In the genomic region with DNA sequence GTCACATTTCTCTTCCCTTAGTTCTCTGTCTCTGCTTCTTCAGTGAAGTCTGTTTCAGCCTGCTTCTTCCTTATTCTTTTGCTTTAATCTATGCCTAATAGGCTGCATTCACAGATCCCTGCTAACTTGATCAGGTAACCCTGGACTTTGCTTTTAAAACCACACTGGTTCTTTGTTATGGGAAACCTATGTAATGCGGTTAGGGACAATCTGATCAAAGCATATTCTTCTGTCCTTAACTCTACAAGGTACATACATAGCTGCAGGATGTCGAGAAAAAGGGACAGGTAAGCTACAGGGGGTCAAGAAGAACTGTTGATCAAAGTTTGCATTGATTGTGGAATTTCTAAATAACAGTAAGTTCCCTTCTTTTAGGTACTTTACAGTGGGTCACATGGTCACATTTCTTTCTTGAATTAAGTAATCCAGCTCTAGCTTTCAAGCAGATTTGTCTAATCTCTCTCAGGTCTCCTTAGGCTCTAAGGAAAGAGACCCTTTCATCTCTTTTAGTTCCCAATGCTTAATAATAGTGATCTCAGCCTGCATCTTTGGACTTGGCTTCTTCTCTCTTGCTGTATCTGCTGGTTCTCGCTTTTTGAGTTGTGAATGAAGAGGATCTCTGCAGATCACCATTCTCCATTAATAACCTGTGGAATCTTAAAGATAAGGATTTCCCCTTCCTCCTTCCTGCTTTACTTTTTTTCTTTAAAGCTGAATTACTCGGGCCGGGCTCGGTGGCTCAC, we compare ENCODE assay signal across 2 cellular contexts.
A peak's percentile ranks its signal among the peaks of the same experiment; 100 is the strongest.
TF ChIP-seq lines count a peak whose summit lies in the region.

No MANE protein-coding gene starts in this region.

TF ChIP-seq in IMR-90, 13 proteins besides CTCF, POLR2A, EP300 and RAD21:
- TF ChIP-seq RCOR1 (IDR thresholded peaks at IDR 0.05; ENCODE audit: insufficient replicate concordance, low read length) = no peak
- no peak for TF ChIP-seq BHLHE40 (IDR thresholded peaks at IDR 0.05; ENCODE audit: low read depth, low read length)
- TF ChIP-seq MXI1 (IDR thresholded peaks at IDR 0.05; ENCODE audit: borderline replicate concordance, low read depth, low read length) = no peak
- TF ChIP-seq, protein P1, sequence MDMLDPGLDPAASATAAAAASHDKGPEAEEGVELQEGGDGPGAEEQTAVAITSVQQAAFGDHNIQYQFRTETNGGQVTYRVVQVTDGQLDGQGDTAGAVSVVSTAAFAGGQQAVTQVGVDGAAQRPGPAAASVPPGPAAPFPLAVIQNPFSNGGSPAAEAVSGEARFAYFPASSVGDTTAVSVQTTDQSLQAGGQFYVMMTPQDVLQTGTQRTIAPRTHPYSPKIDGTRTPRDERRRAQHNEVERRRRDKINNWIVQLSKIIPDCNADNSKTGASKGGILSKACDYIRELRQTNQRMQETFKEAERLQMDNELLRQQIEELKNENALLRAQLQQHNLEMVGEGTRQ (IDR thresholded peaks at IDR 0.05; ENCODE audit: low read depth, low read length) = peak; percentile 45

TF ChIP-seq in K562, 482 proteins besides CTCF, POLR2A, EP300 and RAD21:
- TF ChIP-seq, protein P2, sequence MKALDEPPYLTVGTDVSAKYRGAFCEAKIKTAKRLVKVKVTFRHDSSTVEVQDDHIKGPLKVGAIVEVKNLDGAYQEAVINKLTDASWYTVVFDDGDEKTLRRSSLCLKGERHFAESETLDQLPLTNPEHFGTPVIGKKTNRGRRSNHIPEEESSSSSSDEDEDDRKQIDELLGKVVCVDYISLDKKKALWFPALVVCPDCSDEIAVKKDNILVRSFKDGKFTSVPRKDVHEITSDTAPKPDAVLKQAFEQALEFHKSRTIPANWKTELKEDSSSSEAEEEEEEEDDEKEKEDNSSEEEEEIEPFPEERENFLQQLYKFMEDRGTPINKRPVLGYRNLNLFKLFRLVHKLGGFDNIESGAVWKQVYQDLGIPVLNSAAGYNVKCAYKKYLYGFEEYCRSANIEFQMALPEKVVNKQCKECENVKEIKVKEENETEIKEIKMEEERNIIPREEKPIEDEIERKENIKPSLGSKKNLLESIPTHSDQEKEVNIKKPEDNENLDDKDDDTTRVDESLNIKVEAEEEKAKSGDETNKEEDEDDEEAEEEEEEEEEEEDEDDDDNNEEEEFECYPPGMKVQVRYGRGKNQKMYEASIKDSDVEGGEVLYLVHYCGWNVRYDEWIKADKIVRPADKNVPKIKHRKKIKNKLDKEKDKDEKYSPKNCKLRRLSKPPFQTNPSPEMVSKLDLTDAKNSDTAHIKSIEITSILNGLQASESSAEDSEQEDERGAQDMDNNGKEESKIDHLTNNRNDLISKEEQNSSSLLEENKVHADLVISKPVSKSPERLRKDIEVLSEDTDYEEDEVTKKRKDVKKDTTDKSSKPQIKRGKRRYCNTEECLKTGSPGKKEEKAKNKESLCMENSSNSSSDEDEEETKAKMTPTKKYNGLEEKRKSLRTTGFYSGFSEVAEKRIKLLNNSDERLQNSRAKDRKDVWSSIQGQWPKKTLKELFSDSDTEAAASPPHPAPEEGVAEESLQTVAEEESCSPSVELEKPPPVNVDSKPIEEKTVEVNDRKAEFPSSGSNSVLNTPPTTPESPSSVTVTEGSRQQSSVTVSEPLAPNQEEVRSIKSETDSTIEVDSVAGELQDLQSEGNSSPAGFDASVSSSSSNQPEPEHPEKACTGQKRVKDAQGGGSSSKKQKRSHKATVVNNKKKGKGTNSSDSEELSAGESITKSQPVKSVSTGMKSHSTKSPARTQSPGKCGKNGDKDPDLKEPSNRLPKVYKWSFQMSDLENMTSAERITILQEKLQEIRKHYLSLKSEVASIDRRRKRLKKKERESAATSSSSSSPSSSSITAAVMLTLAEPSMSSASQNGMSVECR (CRISPR knock-in tag; IDR thresholded peaks at IDR 0.05) = no peak
- TF ChIP-seq YBX1 (IDR thresholded peaks at IDR 0.05) = no peak
- TF ChIP-seq RBFOX2 (IDR thresholded peaks at IDR 0.05; ENCODE audit: low read depth, low read length) = 0 out of 2 replicates have a peak, but pooled peaks have one; percentile 14
- no peak for TF ChIP-seq PTTG1 (tag; IDR thresholded peaks at IDR 0.05; ENCODE audit: low read depth)
- TF ChIP-seq SIN3B (IDR thresholded peaks at IDR 0.05; ENCODE audit: low read depth) = no peak
- no peak for TF ChIP-seq SMARCA5 (IDR thresholded peaks at IDR 0.05)
- peak in 1 of 2 experiments; percentile 17; a peak in 1 of 4 replicates for TF ChIP-seq KDM1A (IDR thresholded peaks at IDR 0.05)
- no peak for TF ChIP-seq ZNF766 (CRISPR knock-in tag; conservative IDR thresholded peaks at IDR 0.05)
- TF ChIP-seq BACH1 (tag; IDR thresholded peaks at IDR 0.05) = no peak
- 0 out of 2 replicates have a peak, but pooled peaks have one; percentile 15 for TF ChIP-seq ELF1 (tag; IDR thresholded peaks at IDR 0.05)
- TF ChIP-seq, protein P3, sequence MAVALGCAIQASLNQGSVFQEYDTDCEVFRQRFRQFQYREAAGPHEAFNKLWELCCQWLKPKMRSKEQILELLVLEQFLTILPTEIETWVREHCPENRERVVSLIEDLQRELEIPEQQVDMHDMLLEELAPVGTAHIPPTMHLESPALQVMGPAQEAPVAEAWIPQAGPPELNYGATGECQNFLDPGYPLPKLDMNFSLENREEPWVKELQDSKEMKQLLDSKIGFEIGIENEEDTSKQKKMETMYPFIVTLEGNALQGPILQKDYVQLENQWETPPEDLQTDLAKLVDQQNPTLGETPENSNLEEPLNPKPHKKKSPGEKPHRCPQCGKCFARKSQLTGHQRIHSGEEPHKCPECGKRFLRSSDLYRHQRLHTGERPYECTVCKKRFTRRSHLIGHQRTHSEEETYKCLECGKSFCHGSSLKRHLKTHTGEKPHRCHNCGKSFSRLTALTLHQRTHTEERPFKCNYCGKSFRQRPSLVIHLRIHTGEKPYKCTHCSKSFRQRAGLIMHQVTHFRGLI (CRISPR knock-in tag; IDR thresholded peaks at IDR 0.05) = no peak
- TF ChIP-seq ZNF507 (tag; conservative IDR thresholded peaks at IDR 0.05) = no peak
- TF ChIP-seq CREBBP (IDR thresholded peaks at IDR 0.05; ENCODE audit: low read depth, low read length) = no peak
- TF ChIP-seq HDAC2 (IDR thresholded peaks at IDR 0.05) = 0 out of 2 replicates have a peak, but pooled peaks have one; percentile 4
- TF ChIP-seq MYBL2 (IDR thresholded peaks at IDR 0.05; ENCODE audit: low read depth) = no peak
- no peak for TF ChIP-seq MYBL2 (CRISPR knock-in tag; IDR thresholded peaks at IDR 0.05; ENCODE audit: borderline replicate concordance)
- no peak for TF ChIP-seq RBM17 (IDR thresholded peaks at IDR 0.05; ENCODE audit: borderline replicate concordance, low read depth, low read length)
- TF ChIP-seq POLR3G (IDR thresholded peaks at IDR 0.05; ENCODE audit: extremely low read depth, insufficient read length, insufficient replicate concordance) = no peak
- TF ChIP-seq, protein P4, sequence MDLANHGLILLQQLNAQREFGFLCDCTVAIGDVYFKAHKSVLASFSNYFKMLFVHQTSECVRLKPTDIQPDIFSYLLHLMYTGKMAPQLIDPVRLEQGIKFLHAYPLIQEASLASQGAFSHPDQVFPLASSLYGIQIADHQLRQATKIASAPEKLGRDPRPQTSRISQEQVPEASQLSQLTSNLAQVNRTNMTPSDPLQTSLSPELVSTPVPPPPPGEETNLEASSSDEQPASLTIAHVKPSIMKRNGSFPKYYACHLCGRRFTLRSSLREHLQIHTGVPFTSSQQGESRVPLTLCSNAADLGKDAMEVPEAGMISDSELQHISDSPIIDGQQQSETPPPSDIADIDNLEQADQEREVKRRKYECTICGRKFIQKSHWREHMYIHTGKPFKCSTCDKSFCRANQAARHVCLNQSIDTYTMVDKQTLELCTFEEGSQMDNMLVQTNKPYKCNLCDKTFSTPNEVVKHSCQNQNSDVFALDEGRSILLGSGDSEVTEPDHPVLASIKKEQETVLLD (IDR thresholded peaks at IDR 0.05) = no peak
- TF ChIP-seq CHD2 (IDR thresholded peaks at IDR 0.05; ENCODE audit: low read depth, low read length) = no peak
- no peak for TF ChIP-seq HNRNPLL (IDR thresholded peaks at IDR 0.05; ENCODE audit: low read depth, low read length, poor library complexity, severe bottlenecking)
- TF ChIP-seq NR2C1 (IDR thresholded peaks at IDR 0.05) = 0 out of 2 replicates have a peak, but pooled peaks have one; percentile 9
- TF ChIP-seq NR2C1 (tag; IDR thresholded peaks at IDR 0.05) = no peak
- TF ChIP-seq SNRNP70 (optimal IDR thresholded peaks at IDR 0.05; ENCODE audit: low read depth, low read length) = no peak
- TF ChIP-seq NR2C2 (CRISPR knock-in tag; IDR thresholded peaks at IDR 0.05) = no peak
- TF ChIP-seq NR2C2 (tag; IDR thresholded peaks at IDR 0.05) = peak; percentile 67
- TF ChIP-seq, protein P5, sequence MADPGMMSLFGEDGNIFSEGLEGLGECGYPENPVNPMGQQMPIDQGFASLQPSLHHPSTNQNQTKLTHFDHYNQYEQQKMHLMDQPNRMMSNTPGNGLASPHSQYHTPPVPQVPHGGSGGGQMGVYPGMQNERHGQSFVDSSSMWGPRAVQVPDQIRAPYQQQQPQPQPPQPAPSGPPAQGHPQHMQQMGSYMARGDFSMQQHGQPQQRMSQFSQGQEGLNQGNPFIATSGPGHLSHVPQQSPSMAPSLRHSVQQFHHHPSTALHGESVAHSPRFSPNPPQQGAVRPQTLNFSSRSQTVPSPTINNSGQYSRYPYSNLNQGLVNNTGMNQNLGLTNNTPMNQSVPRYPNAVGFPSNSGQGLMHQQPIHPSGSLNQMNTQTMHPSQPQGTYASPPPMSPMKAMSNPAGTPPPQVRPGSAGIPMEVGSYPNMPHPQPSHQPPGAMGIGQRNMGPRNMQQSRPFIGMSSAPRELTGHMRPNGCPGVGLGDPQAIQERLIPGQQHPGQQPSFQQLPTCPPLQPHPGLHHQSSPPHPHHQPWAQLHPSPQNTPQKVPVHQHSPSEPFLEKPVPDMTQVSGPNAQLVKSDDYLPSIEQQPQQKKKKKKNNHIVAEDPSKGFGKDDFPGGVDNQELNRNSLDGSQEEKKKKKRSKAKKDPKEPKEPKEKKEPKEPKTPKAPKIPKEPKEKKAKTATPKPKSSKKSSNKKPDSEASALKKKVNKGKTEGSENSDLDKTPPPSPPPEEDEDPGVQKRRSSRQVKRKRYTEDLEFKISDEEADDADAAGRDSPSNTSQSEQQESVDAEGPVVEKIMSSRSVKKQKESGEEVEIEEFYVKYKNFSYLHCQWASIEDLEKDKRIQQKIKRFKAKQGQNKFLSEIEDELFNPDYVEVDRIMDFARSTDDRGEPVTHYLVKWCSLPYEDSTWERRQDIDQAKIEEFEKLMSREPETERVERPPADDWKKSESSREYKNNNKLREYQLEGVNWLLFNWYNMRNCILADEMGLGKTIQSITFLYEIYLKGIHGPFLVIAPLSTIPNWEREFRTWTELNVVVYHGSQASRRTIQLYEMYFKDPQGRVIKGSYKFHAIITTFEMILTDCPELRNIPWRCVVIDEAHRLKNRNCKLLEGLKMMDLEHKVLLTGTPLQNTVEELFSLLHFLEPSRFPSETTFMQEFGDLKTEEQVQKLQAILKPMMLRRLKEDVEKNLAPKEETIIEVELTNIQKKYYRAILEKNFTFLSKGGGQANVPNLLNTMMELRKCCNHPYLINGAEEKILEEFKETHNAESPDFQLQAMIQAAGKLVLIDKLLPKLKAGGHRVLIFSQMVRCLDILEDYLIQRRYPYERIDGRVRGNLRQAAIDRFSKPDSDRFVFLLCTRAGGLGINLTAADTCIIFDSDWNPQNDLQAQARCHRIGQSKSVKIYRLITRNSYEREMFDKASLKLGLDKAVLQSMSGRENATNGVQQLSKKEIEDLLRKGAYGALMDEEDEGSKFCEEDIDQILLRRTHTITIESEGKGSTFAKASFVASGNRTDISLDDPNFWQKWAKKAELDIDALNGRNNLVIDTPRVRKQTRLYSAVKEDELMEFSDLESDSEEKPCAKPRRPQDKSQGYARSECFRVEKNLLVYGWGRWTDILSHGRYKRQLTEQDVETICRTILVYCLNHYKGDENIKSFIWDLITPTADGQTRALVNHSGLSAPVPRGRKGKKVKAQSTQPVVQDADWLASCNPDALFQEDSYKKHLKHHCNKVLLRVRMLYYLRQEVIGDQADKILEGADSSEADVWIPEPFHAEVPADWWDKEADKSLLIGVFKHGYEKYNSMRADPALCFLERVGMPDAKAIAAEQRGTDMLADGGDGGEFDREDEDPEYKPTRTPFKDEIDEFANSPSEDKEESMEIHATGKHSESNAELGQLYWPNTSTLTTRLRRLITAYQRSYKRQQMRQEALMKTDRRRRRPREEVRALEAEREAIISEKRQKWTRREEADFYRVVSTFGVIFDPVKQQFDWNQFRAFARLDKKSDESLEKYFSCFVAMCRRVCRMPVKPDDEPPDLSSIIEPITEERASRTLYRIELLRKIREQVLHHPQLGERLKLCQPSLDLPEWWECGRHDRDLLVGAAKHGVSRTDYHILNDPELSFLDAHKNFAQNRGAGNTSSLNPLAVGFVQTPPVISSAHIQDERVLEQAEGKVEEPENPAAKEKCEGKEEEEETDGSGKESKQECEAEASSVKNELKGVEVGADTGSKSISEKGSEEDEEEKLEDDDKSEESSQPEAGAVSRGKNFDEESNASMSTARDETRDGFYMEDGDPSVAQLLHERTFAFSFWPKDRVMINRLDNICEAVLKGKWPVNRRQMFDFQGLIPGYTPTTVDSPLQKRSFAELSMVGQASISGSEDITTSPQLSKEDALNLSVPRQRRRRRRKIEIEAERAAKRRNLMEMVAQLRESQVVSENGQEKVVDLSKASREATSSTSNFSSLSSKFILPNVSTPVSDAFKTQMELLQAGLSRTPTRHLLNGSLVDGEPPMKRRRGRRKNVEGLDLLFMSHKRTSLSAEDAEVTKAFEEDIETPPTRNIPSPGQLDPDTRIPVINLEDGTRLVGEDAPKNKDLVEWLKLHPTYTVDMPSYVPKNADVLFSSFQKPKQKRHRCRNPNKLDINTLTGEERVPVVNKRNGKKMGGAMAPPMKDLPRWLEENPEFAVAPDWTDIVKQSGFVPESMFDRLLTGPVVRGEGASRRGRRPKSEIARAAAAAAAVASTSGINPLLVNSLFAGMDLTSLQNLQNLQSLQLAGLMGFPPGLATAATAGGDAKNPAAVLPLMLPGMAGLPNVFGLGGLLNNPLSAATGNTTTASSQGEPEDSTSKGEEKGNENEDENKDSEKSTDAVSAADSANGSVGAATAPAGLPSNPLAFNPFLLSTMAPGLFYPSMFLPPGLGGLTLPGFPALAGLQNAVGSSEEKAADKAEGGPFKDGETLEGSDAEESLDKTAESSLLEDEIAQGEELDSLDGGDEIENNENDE (IDR thresholded peaks at IDR 0.05; ENCODE audit: low read depth, low read length) = no peak
- no peak for TF ChIP-seq SMC3 (conservative IDR thresholded peaks at IDR 0.05; ENCODE audit: insufficient read depth, low read depth, low read length)
- TF ChIP-seq, protein P6, sequence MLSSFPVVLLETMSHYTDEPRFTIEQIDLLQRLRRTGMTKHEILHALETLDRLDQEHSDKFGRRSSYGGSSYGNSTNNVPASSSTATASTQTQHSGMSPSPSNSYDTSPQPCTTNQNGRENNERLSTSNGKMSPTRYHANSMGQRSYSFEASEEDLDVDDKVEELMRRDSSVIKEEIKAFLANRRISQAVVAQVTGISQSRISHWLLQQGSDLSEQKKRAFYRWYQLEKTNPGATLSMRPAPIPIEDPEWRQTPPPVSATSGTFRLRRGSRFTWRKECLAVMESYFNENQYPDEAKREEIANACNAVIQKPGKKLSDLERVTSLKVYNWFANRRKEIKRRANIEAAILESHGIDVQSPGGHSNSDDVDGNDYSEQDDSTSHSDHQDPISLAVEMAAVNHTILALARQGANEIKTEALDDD (IDR thresholded peaks at IDR 0.05) = 0 out of 2 replicates have a peak, but pooled peaks have one; percentile 49
- no peak for TF ChIP-seq HNRNPUL1 (IDR thresholded peaks at IDR 0.05; ENCODE audit: low read length)
TF ChIP-seq in K562: peak in this region for 7.
